Comparison of ENCODE assay signal across 1 cellular context in the genomic region with DNA sequence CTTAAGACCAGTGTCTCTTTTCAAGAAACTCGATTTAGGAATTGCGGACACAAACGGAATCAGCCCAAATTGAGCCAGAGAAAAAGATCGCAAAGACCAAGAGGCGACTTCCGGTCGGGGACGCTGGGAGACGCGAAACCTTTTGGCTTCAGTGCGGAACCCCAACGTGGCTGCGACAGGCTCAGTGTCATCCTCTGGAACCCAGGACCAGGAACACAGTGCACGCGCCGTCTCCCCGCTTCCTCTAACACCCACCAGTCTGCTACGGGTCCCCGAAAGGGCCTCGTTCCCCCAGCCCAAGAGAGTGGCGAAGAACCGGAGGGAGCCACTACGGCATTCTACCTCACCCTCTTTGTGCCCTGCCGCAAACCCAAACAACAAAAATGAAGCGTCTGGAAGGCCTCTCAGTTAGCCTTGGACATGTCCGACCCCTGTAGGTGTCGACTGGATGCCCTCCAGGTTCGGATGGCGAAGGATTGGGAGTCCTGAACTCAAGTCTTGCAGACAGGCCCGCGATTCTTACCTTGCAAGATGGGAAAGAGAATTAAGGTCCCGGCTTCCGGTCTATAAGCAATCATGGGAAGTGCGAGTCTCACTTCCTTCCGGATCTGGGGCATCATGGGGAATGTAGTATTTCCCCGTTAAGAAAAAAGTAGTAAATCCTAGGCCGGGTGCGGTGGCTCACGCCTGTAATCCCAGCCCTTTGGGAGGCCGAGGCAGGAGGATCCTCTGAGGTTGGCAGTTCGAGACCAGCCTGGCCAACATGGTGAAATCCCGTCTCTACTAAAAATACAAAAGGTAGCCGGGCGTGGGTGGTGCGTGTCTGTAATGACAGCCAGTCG.
TF ChIP-seq lines count a peak whose summit lies in the region.

TSS of gene RPL6 (minus strand) at position 542 of the 842 bp plus-strand sequence. CDS start 949 bp downstream, outside the sequence.

TF ChIP-seq in K562, 482 proteins besides CTCF, POLR2A, EP300 and RAD21 (continued from another document and continues in another):
- TF ChIP-seq BHLHE40 (IDR thresholded peaks at IDR 0.05; ENCODE audit: low read length), result no peak
- 0 out of 2 replicates have a peak, but pooled peaks have one; percentile 16 for TF ChIP-seq FOXO4 (CRISPR knock-in tag; IDR thresholded peaks at IDR 0.05)
- TF ChIP-seq SMARCE1 (IDR thresholded peaks at IDR 0.05), result peak; percentile 30; the same call in 1 of the 2 replicates
- no peak for TF ChIP-seq KHSRP (IDR thresholded peaks at IDR 0.05)
- no peak for TF ChIP-seq SLC30A9 (CRISPR knock-in tag; IDR thresholded peaks at IDR 0.05)
- TF ChIP-seq E2F4 (CRISPR knock-in tag; IDR thresholded peaks at IDR 0.05; ENCODE audit: low read depth), result no peak
- no peak for TF ChIP-seq DEAF1 (CRISPR knock-in tag; IDR thresholded peaks at IDR 0.05)
- peak; percentile 99 for TF ChIP-seq TAF1 (IDR thresholded peaks at IDR 0.05; ENCODE audit: control insufficient read depth, extremely low read depth, insufficient read depth, low read length, severe bottlenecking)
- TF ChIP-seq THRAP3 (IDR thresholded peaks at IDR 0.05; ENCODE audit: borderline replicate concordance), result no peak
- no peak for TF ChIP-seq RBM15 (IDR thresholded peaks at IDR 0.05; ENCODE audit: insufficient read depth, low read length)
- no peak for TF ChIP-seq RBM25 (IDR thresholded peaks at IDR 0.05; ENCODE audit: low read depth, low read length, severe bottlenecking)
- TF ChIP-seq HEY1 (CRISPR knock-in tag; IDR thresholded peaks at IDR 0.05; ENCODE audit: borderline replicate concordance), result no peak
- TF ChIP-seq, protein P1, sequence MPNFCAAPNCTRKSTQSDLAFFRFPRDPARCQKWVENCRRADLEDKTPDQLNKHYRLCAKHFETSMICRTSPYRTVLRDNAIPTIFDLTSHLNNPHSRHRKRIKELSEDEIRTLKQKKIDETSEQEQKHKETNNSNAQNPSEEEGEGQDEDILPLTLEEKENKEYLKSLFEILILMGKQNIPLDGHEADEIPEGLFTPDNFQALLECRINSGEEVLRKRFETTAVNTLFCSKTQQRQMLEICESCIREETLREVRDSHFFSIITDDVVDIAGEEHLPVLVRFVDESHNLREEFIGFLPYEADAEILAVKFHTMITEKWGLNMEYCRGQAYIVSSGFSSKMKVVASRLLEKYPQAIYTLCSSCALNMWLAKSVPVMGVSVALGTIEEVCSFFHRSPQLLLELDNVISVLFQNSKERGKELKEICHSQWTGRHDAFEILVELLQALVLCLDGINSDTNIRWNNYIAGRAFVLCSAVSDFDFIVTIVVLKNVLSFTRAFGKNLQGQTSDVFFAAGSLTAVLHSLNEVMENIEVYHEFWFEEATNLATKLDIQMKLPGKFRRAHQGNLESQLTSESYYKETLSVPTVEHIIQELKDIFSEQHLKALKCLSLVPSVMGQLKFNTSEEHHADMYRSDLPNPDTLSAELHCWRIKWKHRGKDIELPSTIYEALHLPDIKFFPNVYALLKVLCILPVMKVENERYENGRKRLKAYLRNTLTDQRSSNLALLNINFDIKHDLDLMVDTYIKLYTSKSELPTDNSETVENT (CRISPR knock-in tag; IDR thresholded peaks at IDR 0.05), result no peak
- TF ChIP-seq PPARD (CRISPR knock-in tag; IDR thresholded peaks at IDR 0.05), result no peak
- no peak for TF ChIP-seq BMI1 (IDR thresholded peaks at IDR 0.05; ENCODE audit: low read length)
- TF ChIP-seq, protein P2, sequence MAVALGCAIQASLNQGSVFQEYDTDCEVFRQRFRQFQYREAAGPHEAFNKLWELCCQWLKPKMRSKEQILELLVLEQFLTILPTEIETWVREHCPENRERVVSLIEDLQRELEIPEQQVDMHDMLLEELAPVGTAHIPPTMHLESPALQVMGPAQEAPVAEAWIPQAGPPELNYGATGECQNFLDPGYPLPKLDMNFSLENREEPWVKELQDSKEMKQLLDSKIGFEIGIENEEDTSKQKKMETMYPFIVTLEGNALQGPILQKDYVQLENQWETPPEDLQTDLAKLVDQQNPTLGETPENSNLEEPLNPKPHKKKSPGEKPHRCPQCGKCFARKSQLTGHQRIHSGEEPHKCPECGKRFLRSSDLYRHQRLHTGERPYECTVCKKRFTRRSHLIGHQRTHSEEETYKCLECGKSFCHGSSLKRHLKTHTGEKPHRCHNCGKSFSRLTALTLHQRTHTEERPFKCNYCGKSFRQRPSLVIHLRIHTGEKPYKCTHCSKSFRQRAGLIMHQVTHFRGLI (CRISPR knock-in tag; IDR thresholded peaks at IDR 0.05), result no peak
- TF ChIP-seq, protein P3, sequence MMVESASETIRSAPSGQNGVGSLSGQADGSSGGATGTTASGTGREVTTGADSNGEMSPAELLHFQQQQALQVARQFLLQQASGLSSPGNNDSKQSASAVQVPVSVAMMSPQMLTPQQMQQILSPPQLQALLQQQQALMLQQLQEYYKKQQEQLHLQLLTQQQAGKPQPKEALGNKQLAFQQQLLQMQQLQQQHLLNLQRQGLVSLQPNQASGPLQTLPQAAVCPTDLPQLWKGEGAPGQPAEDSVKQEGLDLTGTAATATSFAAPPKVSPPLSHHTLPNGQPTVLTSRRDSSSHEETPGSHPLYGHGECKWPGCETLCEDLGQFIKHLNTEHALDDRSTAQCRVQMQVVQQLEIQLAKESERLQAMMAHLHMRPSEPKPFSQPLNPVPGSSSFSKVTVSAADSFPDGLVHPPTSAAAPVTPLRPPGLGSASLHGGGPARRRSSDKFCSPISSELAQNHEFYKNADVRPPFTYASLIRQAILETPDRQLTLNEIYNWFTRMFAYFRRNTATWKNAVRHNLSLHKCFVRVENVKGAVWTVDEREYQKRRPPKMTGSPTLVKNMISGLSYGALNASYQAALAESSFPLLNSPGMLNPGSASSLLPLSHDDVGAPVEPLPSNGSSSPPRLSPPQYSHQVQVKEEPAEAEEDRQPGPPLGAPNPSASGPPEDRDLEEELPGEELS (CRISPR knock-in tag; IDR thresholded peaks at IDR 0.05; ENCODE audit: borderline replicate concordance), result 0 out of 2 replicates have a peak, but pooled peaks have one; percentile 35
- peak; percentile 100 for TF ChIP-seq TAF7 (tag; IDR thresholded peaks at IDR 0.05)
- no peak for TF ChIP-seq ERF (CRISPR knock-in tag; IDR thresholded peaks at IDR 0.05)
- 0 out of 2 replicates have a peak, but pooled peaks have one; percentile 46 for TF ChIP-seq ZSCAN29 (IDR thresholded peaks at IDR 0.05)
- TF ChIP-seq, protein P4, sequence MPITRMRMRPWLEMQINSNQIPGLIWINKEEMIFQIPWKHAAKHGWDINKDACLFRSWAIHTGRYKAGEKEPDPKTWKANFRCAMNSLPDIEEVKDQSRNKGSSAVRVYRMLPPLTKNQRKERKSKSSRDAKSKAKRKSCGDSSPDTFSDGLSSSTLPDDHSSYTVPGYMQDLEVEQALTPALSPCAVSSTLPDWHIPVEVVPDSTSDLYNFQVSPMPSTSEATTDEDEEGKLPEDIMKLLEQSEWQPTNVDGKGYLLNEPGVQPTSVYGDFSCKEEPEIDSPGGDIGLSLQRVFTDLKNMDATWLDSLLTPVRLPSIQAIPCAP (CRISPR knock-in tag; IDR thresholded peaks at IDR 0.05; ENCODE audit: borderline replicate concordance), result no peak
- 0 out of 2 replicates have a peak, but pooled peaks have one; percentile 47 for TF ChIP-seq SRSF3 (IDR thresholded peaks at IDR 0.05; ENCODE audit: insufficient read depth, low read length)
- TF ChIP-seq ZSCAN32 (CRISPR knock-in tag; IDR thresholded peaks at IDR 0.05), result no peak
- TF ChIP-seq BDP1 (IDR thresholded peaks at IDR 0.05; ENCODE audit: insufficient read depth, insufficient read length), result no peak
- TF ChIP-seq NUFIP1 (IDR thresholded peaks at IDR 0.05; ENCODE audit: partially characterized antibody), result no peak
- no peak for TF ChIP-seq ZNF133 (CRISPR knock-in tag; IDR thresholded peaks at IDR 0.05)
- peak; percentile 60 for TF ChIP-seq ELF2 (CRISPR knock-in tag; IDR thresholded peaks at IDR 0.05)
- TF ChIP-seq CHAMP1 (IDR thresholded peaks at IDR 0.05), result peak; percentile 69; the same call in 1 of the 2 replicates
- peak; percentile 82 for TF ChIP-seq SNRNP70 (optimal IDR thresholded peaks at IDR 0.05; ENCODE audit: low read depth, low read length)
- no peak for TF ChIP-seq ZNF23 (CRISPR knock-in tag; IDR thresholded peaks at IDR 0.05)
- no peak for TF ChIP-seq ZNF830 (CRISPR knock-in tag; IDR thresholded peaks at IDR 0.05)
- TF ChIP-seq NCOR1 (IDR thresholded peaks at IDR 0.05), result peak; percentile 44
- peak in 1 of 2 experiments; percentile 18; a peak in 1 of 4 replicates for TF ChIP-seq ZNF639 (CRISPR knock-in tag; conservative IDR thresholded peaks at IDR 0.05 in 1 of 2, IDR thresholded peaks at IDR 0.05 in 1 of 2)
- no peak for TF ChIP-seq ZNF184 (CRISPR knock-in tag; IDR thresholded peaks at IDR 0.05)
- peak; percentile 67 for TF ChIP-seq MAX (CRISPR knock-in tag; IDR thresholded peaks at IDR 0.05)
- TF ChIP-seq ZNF717 (CRISPR knock-in tag; IDR thresholded peaks at IDR 0.05), result no peak
